Comparison of ENCODE assay signal across 13 cellular contexts in the genomic region with DNA sequence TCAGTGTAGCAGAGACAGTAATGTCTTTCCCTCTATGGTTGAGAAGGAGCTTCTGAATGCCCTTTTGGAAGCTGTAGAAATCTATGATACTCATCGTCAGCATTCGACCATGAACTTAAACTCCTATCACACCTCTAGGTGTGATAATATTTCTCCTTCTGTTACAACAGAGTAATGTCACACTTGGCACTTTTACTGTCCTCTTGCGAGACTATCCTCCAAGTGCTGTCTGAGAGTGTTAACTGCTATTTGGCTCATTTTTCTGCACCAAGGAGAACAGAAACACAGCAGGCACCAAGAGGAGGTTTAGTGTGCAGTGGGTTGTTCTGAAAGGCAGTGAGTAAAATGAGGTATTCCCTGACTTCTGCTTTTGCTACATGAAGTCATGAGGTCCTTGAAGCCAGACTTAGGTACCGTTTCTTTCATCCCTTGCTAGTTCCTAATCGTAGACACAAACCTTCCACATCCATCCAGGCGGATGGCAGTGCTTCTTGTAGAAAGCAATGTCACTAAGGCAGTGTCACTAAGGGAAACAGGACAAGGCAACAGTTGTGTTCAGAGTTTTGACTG.
DNase-seq lines count a peak whose midpoint lies in the region; ATAC-seq lines count a peak whose summit lies in the region.
"Had no signal": no experiment of that assay in that cellular context is flagged by ENCODE, and none has a peak within 500 bp of the region (broad histone marks: within the 10 kb centered on the region; RNA-seq: fewer than 3 reads in every experiment).

No MANE protein-coding gene starts in this region.

- peak overlapping the region; percentile 45 for H3K4me3 Mint-ChIP-seq in stimulated activated naive CD8-positive, alpha-beta T cell treated with anti-CD3 and anti-CD28 coated beads, Interleukin-15, Interleukin-2, amounts not matched to agents 100 ng/mL and 50 ng/mL, for 24 hours
- H3K4me3 Mint-ChIP-seq in activated T-helper 17 cell treated with anti-CD3 and anti-CD28 coated beads, Interleukin-2, amount 50 U/mL, for 72 hours: peak overlapping the region; percentile 89
- H3K4me3 Mint-ChIP-seq in stimulated activated naive CD8-positive, alpha-beta T cell treated with anti-CD3 and anti-CD28 coated beads, Interleukin-15, amount 100 ng/mL, for 72 hours: no peak overlapping the region
- H3K4me3 Mint-ChIP-seq: activated naive CD4-positive, alpha-beta T cell treated with anti-CD3 and anti-CD28 coated beads, Interleukin-2, amount 10 ng/mL, durations not matched to agents 7 days and 5 days had no signal

- peaks cover 3% of the 10 kb centered on the region for H3K79me1 ChIP-seq in neuronal stem cell (ENCODE audit: low read depth, low read length)

- no peak overlapping the region for H2BK120ac ChIP-seq in neuronal stem cell (ENCODE audit: low read depth, low read length)

- no peak for ATAC-seq in stimulated activated naive CD8-positive, alpha-beta T cell treated with anti-CD3 and anti-CD28 coated beads, Interleukin-15, Interleukin-2, amounts not matched to agents 100 U/mL and 50 U/mL, for 24 hours
- ATAC-seq in HG02885 (IDR thresholded peaks at IDR 0.05; ENCODE audit: poor library complexity, unreplicated experiment) (peak; percentile 40), HG02981 (IDR thresholded peaks at IDR 0.05; ENCODE audit: unreplicated experiment) (no peak)
- no peak for ATAC-seq in activated T-helper 17 cell treated with anti-CD3 and anti-CD28 coated beads, Interleukin-2, amount 50 U/mL, for 72 hours (replicated peaks)
- no peak for ATAC-seq in stimulated activated naive CD8-positive, alpha-beta T cell treated with anti-CD3 and anti-CD28 coated beads, Interleukin-15, amount 100 ng/mL, for 72 hours

- no peak overlapping the region for H3K14ac ChIP-seq in neuronal stem cell (ENCODE audit: low read length)

- peaks cover 0 to 8% of the 10 kb centered on the region in 2 donors for H3K36me3 ChIP-seq in neuronal stem cell (replicated peaks in 1 of 2; ENCODE audit: control insufficient read depth in 2 of 2, insufficient read depth in 2 of 2, low read length in 2 of 2)

- H3K27ac Mint-ChIP-seq in stimulated activated naive CD8-positive, alpha-beta T cell treated with anti-CD3 and anti-CD28 coated beads, Interleukin-15, Interleukin-2, amounts not matched to agents 100 ng/mL and 50 ng/mL, for 24 hours: peak overlapping the region; percentile 88
- peak overlapping the region; percentile 59 for H3K27ac Mint-ChIP-seq in activated T-helper 17 cell treated with anti-CD3 and anti-CD28 coated beads, Interleukin-2, amount 50 U/mL, for 72 hours
- H3K27ac Mint-ChIP-seq in stimulated activated naive CD8-positive, alpha-beta T cell treated with anti-CD3 and anti-CD28 coated beads, Interleukin-15, amount 100 ng/mL, for 72 hours: peak overlapping the region; percentile 4 to 59
- H3K27ac Mint-ChIP-seq: activated naive CD4-positive, alpha-beta T cell treated with anti-CD3 and anti-CD28 coated beads, Interleukin-2, amount 10 ng/mL, durations not matched to agents 7 days and 5 days had no signal

- no peak overlapping the region for H2AK5ac ChIP-seq in neuronal stem cell (ENCODE audit: low read depth, low read length)

- H3K4me1 ChIP-seq in neuronal stem cell (ENCODE audit: control insufficient read depth in 2 of 2, insufficient read depth in 1 of 2, low read depth in 1 of 2, low read length in 2 of 2): peaks cover 0 to 15% of the 10 kb centered on the region in 2 donors

- no peak overlapping the region for H3K4me3 ChIP-seq in neuronal stem cell (ENCODE audit: low read length in 2 of 2)
- H3K4me3 ChIP-seq: tibial nerve had no signal

- H3K4ac ChIP-seq in neuronal stem cell (ENCODE audit: low read length): no peak overlapping the region

- no peak overlapping the region for H3K27ac ChIP-seq in neuronal stem cell (replicated peaks; ENCODE audit: low read length)
- H3K27ac ChIP-seq: C4-2B had no signal

- no peak overlapping the region for H3K18ac ChIP-seq in neuronal stem cell (ENCODE audit: low read length)

- H3K9me3 ChIP-seq in neuronal stem cell (replicated peaks in 1 of 2; ENCODE audit: control insufficient read depth in 2 of 2, insufficient read depth in 1 of 2, low read depth in 1 of 2, low read length in 2 of 2): no peaks in the 10 kb centered on the region
- H3K9me3 ChIP-seq: tibial nerve had no signal

- H4K8ac ChIP-seq in neuronal stem cell (ENCODE audit: low read depth, low read length): no peak overlapping the region

- no peaks in the 10 kb centered on the region for H3K27me3 Mint-ChIP-seq in stimulated activated naive CD8-positive, alpha-beta T cell treated with anti-CD3 and anti-CD28 coated beads, Interleukin-15, Interleukin-2, amounts not matched to agents 100 ng/mL and 50 ng/mL, for 24 hours
- H3K27me3 Mint-ChIP-seq in activated T-helper 17 cell treated with anti-CD3 and anti-CD28 coated beads, Interleukin-2, amount 50 U/mL, for 72 hours: no peaks in the 10 kb centered on the region
- H3K27me3 Mint-ChIP-seq in stimulated activated naive CD8-positive, alpha-beta T cell treated with anti-CD3 and anti-CD28 coated beads, Interleukin-15, amount 100 ng/mL, for 72 hours: no peaks in the 10 kb centered on the region
- H3K27me3 Mint-ChIP-seq: activated naive CD4-positive, alpha-beta T cell treated with anti-CD3 and anti-CD28 coated beads, Interleukin-2, amount 10 ng/mL, durations not matched to agents 7 days and 5 days had no signal

- H3K27me3 ChIP-seq in neuronal stem cell (ENCODE audit: control insufficient read depth in 3 of 3, insufficient read depth in 3 of 3, low read depth in 1 of 3, low read length in 3 of 3): no peaks in the 10 kb centered on the region
- H3K27me3 ChIP-seq: tibial nerve had no signal

- H3K9ac ChIP-seq in neuronal stem cell (ENCODE audit: low read depth, low read length, poor library complexity): no peak overlapping the region

- no peak overlapping the region for H2BK5ac ChIP-seq in neuronal stem cell (ENCODE audit: low read length)

- no peak overlapping the region for H2AFZ ChIP-seq in neuronal stem cell (ENCODE audit: low read length)

- H3K9me3 Mint-ChIP-seq in stimulated activated naive CD8-positive, alpha-beta T cell treated with anti-CD3 and anti-CD28 coated beads, Interleukin-15, Interleukin-2, amounts not matched to agents 100 ng/mL and 50 ng/mL, for 24 hours: no peaks in the 10 kb centered on the region
- H3K9me3 Mint-ChIP-seq in activated T-helper 17 cell treated with anti-CD3 and anti-CD28 coated beads, Interleukin-2, amount 50 U/mL, for 72 hours: no peaks in the 10 kb centered on the region
- H3K9me3 Mint-ChIP-seq in stimulated activated naive CD8-positive, alpha-beta T cell treated with anti-CD3 and anti-CD28 coated beads, Interleukin-15, amount 100 ng/mL, for 72 hours: no peaks in the 10 kb centered on the region
- H3K9me3 Mint-ChIP-seq: activated naive CD4-positive, alpha-beta T cell treated with anti-CD3 and anti-CD28 coated beads, Interleukin-2, amount 10 ng/mL, durations not matched to agents 7 days and 5 days had no signal

- H2BK12ac ChIP-seq in neuronal stem cell (ENCODE audit: low read length): no peak overlapping the region

- WGBS in neuronal stem cell (ENCODE audit: extremely low coverage in 2 of 2, insufficient read length in 2 of 2, insufficient replicate concordance in 1 of 2), 2 donors: no CpG with 5 or more reads among the region's 6 CpGs

- H3K4me1 Mint-ChIP-seq in stimulated activated naive CD8-positive, alpha-beta T cell treated with anti-CD3 and anti-CD28 coated beads, Interleukin-15, Interleukin-2, amounts not matched to agents 100 ng/mL and 50 ng/mL, for 24 hours (ENCODE audit: low read depth): peaks cover 98% of the 10 kb centered on the region
- peaks cover 87% of the 10 kb centered on the region for H3K4me1 Mint-ChIP-seq in activated T-helper 17 cell treated with anti-CD3 and anti-CD28 coated beads, Interleukin-2, amount 50 U/mL, for 72 hours
- peaks cover 98% of the 10 kb centered on the region for H3K4me1 Mint-ChIP-seq in stimulated activated naive CD8-positive, alpha-beta T cell treated with anti-CD3 and anti-CD28 coated beads, Interleukin-15, amount 100 ng/mL, for 72 hours

- DNase-seq in stimulated activated naive CD8-positive, alpha-beta T cell treated with anti-CD3 and anti-CD28 coated beads, Interleukin-15, Interleukin-2, amounts not matched to agents 100 U/mL and 50 U/mL, for 24 hours: no peak
- DNase-seq in stimulated activated naive CD8-positive, alpha-beta T cell treated with anti-CD3 and anti-CD28 coated beads, Interleukin-15, amount 100 ng/mL, for 72 hours: no peak
- DNase-seq in neuronal stem cell (ENCODE audit: low spot score) (no peak), NCI-H2107 (lab: John Stamatoyannopoulos, UW) (no peak)
- DNase-seq: activated naive CD4-positive, alpha-beta T cell treated with anti-CD3 and anti-CD28 coated beads, Interleukin-2, amount 10 ng/mL, durations not matched to agents 7 days and 5 days; effector CD8-positive, alpha-beta T cell; retina had no signal

- no peak overlapping the region for H3K4me2 ChIP-seq in neuronal stem cell (ENCODE audit: insufficient read depth, low read length, poor library complexity, severe bottlenecking)

- no peak overlapping the region for H2BK15ac ChIP-seq in neuronal stem cell (ENCODE audit: low read length)

- no peak overlapping the region for H3K23ac ChIP-seq in neuronal stem cell (ENCODE audit: low read depth, low read length, poor library complexity)

- peaks cover 92% of the 10 kb centered on the region for H3K36me3 Mint-ChIP-seq in stimulated activated naive CD8-positive, alpha-beta T cell treated with anti-CD3 and anti-CD28 coated beads, Interleukin-15, Interleukin-2, amounts not matched to agents 100 ng/mL and 50 ng/mL, for 24 hours (ENCODE audit: low read depth)
- no peaks in the 10 kb centered on the region for H3K36me3 Mint-ChIP-seq in activated T-helper 17 cell treated with anti-CD3 and anti-CD28 coated beads, Interleukin-2, amount 50 U/mL, for 72 hours (ENCODE audit: low read depth)

- H4K91ac ChIP-seq in neuronal stem cell (ENCODE audit: low read depth, low read length, poor library complexity): no peak overlapping the region

Comparison
In these comparisons a context has a peak if more than half of its experiments do, and no peak if none do; other contexts are left out.
1. H3K4me3 Mint-ChIP-seq: peak in stimulated activated naive CD8-positive, alpha-beta T cell treated with anti-CD3 and anti-CD28 coated beads, Interleukin-15, Interleukin-2, amounts not matched to agents 100 ng/mL and 50 ng/mL, for 24 hours (single experiment) and activated T-helper 17 cell treated with anti-CD3 and anti-CD28 coated beads, Interleukin-2, amount 50 U/mL, for 72 hours (single experiment); none in stimulated activated naive CD8-positive, alpha-beta T cell treated with anti-CD3 and anti-CD28 coated beads, Interleukin-15, amount 100 ng/mL, for 72 hours (0 of 2).
2. H3K27ac Mint-ChIP-seq: peak in every context shown above with its lines; median percentile 88 in stimulated activated naive CD8-positive, alpha-beta T cell treated with anti-CD3 and anti-CD28 coated beads, Interleukin-15, Interleukin-2, amounts not matched to agents 100 ng/mL and 50 ng/mL, for 24 hours; 59 in activated T-helper 17 cell treated with anti-CD3 and anti-CD28 coated beads, Interleukin-2, amount 50 U/mL, for 72 hours; 32 in stimulated activated naive CD8-positive, alpha-beta T cell treated with anti-CD3 and anti-CD28 coated beads, Interleukin-15, amount 100 ng/mL, for 72 hours.